ENCODE assay signal across 1 cellular context in the genomic region with DNA sequence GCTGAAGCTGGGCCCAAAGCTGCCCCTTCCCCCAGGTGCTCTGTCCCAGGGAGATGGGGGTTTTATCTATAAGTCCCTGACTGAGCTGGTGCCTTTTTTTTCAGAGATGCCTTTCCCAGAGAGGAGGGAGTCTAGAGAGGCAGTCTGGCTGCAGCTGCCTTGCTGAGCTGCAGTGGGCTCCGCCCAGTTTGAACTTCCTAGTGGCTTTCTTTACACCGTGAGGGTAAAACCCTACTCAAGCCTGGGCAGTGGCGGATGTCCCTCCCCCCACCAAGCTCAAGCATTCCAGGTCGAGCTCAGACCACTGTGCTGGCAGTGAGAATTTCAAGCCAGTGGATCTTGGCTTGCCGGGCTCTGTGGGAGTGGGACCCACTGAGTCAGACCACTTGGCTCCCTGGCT.
TF ChIP-seq lines count a peak whose summit lies in the region.

No MANE protein-coding gene starts in this region.

TF ChIP-seq in HepG2, 621 proteins besides CTCF, POLR2A, EP300 and RAD21 (continued from another document):
- no peak for TF ChIP-seq LRRFIP1 (CRISPR knock-in tag; conservative IDR thresholded peaks at IDR 0.05)
- 0 out of 2 replicates have a peak, but pooled peaks have one; percentile 14 for TF ChIP-seq RXRA (CRISPR knock-in tag; IDR thresholded peaks at IDR 0.05)
